In the genomic region with DNA sequence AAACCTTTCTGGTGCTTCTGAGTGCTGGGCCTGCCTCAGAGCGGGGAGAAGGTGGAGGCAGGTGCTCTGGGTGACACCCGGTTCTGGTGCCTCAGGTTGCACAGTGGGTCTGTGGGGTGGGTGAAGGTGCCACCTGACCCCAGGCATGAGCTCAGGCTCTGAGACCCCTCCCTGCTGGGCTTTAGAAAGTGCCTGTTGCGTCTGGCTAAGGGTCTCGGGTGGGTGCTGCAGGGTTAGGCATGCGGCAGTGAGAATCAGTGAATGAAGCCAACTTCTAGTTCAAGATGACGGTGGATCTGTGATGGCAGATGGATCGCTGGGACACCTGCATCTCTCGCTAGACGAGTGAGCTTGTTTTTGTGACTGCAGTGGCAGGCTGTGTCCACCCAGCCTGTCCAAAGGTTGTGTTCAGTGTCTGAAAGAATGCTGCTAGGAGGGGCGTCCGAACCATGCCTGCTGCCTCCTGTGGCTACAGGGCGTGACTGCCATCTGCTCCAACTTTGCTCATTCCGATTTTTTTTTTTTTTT, we compare ENCODE assay signal across 1 cellular context.
TF ChIP-seq lines count a peak whose summit lies in the region.

No MANE protein-coding gene starts in this region.

TF ChIP-seq in IMR-90, 13 proteins besides CTCF, POLR2A, EP300 and RAD21:
- no peak for TF ChIP-seq RFX5 (IDR thresholded peaks at IDR 0.05; ENCODE audit: low read depth, low read length)
- TF ChIP-seq MAZ (IDR thresholded peaks at IDR 0.05; ENCODE audit: borderline replicate concordance, low read depth, low read length): no peak
- TF ChIP-seq NFE2L2 (IDR thresholded peaks at IDR 0.05; ENCODE audit: low read depth, low read length): no peak
- TF ChIP-seq RCOR1 (IDR thresholded peaks at IDR 0.05; ENCODE audit: insufficient replicate concordance, low read length): no peak
- TF ChIP-seq BHLHE40 (IDR thresholded peaks at IDR 0.05; ENCODE audit: low read depth, low read length): no peak
- TF ChIP-seq MXI1 (IDR thresholded peaks at IDR 0.05; ENCODE audit: borderline replicate concordance, low read depth, low read length): no peak
- TF ChIP-seq FOS (IDR thresholded peaks at IDR 0.05; ENCODE audit: low read depth, low read length): no peak
- TF ChIP-seq, protein P1, sequence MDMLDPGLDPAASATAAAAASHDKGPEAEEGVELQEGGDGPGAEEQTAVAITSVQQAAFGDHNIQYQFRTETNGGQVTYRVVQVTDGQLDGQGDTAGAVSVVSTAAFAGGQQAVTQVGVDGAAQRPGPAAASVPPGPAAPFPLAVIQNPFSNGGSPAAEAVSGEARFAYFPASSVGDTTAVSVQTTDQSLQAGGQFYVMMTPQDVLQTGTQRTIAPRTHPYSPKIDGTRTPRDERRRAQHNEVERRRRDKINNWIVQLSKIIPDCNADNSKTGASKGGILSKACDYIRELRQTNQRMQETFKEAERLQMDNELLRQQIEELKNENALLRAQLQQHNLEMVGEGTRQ (IDR thresholded peaks at IDR 0.05; ENCODE audit: low read depth, low read length): no peak
- no peak for TF ChIP-seq CHD1 (IDR thresholded peaks at IDR 0.05; ENCODE audit: low read depth, low read length)
- TF ChIP-seq, protein P2, sequence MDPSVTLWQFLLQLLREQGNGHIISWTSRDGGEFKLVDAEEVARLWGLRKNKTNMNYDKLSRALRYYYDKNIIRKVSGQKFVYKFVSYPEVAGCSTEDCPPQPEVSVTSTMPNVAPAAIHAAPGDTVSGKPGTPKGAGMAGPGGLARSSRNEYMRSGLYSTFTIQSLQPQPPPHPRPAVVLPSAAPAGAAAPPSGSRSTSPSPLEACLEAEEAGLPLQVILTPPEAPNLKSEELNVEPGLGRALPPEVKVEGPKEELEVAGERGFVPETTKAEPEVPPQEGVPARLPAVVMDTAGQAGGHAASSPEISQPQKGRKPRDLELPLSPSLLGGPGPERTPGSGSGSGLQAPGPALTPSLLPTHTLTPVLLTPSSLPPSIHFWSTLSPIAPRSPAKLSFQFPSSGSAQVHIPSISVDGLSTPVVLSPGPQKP (IDR thresholded peaks at IDR 0.05; ENCODE audit: borderline replicate concordance, low read depth, low read length): no peak
- TF ChIP-seq CEBPB (IDR thresholded peaks at IDR 0.05; ENCODE audit: low read depth, low read length): no peak
- no peak for TF ChIP-seq SMC3 (IDR thresholded peaks at IDR 0.05; ENCODE audit: low read depth, low read length)
- no peak for TF ChIP-seq MAFK (IDR thresholded peaks at IDR 0.05; ENCODE audit: low read depth, low read length)
TF ChIP-seq in IMR-90: peak in this region for 0.
